9 cellular contexts compared by ENCODE assay signal in the genomic region with DNA sequence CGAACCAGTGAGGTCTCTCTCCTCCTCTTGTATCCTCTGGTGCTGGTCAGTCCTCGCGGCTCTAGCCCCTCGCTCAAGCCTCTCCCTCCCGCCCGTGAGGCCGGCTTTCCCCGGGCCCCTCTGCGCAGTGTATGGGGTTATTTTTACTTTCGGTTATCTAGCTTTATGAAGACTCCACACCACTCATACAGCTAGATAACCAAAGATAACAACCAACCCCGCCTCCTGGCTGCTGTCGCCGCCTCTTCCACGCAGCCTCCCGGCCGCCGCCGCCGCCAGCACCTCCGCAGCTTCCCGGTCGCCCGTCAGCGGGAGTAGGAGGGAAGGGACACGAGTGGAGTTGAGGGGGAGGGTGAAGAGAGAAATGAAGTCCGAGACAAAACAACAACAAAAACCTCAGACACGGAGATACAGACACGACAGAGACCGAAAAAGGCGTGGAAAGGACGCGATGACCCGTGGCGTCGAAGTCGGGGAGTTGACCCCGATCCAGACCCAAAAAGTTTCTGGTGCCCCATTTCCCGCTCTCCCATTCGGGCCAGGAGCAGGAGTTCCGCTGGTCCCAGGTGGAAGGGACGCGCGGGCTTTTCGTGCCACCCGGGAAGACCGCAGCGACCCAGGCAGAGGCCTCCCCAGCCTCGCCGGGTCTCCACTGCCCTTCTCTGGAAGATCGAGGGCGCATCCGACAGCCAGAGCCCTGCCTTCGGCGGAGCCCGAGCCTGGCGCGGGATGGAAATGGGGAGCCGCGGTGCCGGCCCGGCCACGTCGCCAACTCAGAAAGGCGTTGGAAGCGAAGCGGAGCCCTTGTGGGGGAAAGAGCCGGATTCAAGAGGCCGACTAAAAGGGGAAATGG. TPM values are rescaled to one million over a fixed set of nuclear protein-coding genes. Genes with fewer than 3 reads are reported as not detected.
A peak's percentile ranks its signal among the peaks of the same experiment; 100 is the strongest.
DNase-seq lines count a peak whose midpoint lies in the region; ATAC-seq and TF ChIP-seq lines count a peak whose summit lies in the region.
"Had no signal": no experiment of that assay in that cellular context is flagged by ENCODE, and none has a peak within 500 bp of the region (broad histone marks: within the 10 kb centered on the region; RNA-seq: fewer than 3 reads in every experiment).

No MANE protein-coding gene starts in this region.

- no peaks in the 10 kb centered on the region for H3K9me3 ChIP-seq in colonic mucosa
- no peaks in the 10 kb centered on the region for H3K9me3 ChIP-seq in psoas muscle

- DNase-seq in colonic mucosa (no peak), psoas muscle (no peak), HuH-7 (ENCODE audit: low spot score) (no peak), NCI-H2107 (lab: John Stamatoyannopoulos, UW) (no peak)

- 3 to 5% (median 4%) methylated on average over 61 to 68 of the region's 68 CpGs for WGBS in psoas muscle, 3 donors

- intact Hi-C loops in colonic mucosa (cut with DNase I) (no loop called here), psoas muscle (cut with DNase I) (no loop called here)

- ATAC-seq in GM21447 (IDR thresholded peaks at IDR 0.05; ENCODE audit: unreplicated experiment) (peak; percentile 42), psoas muscle (peak in 1 of 4 donors; percentile 40), HG03571 (IDR thresholded peaks at IDR 0.05; ENCODE audit: unreplicated experiment) (no peak)

- H3K36me3 ChIP-seq in colonic mucosa: no peaks in the 10 kb centered on the region
- H3K36me3 ChIP-seq in psoas muscle (ENCODE audit: insufficient read depth in 1 of 2, low read depth in 1 of 2): no peaks in the 10 kb centered on the region

- peak overlapping the region; percentile 68 for H3K27ac Mint-ChIP-seq in T-helper 1 cell treated with Interleukin-12 subunit alpha and Interleukin-12 subunit beta and Interleukin-4 antibody, amounts not matched to agents 30 μg/mL and 1 μg/mL, for 36 hours

- H3K36me3 Mint-ChIP-seq in T-helper 1 cell treated with Interleukin-12 subunit alpha and Interleukin-12 subunit beta and Interleukin-4 antibody, amounts not matched to agents 30 μg/mL and 1 μg/mL, for 36 hours (ENCODE audit: low read depth): no peaks in the 10 kb centered on the region

- peaks cover 18% of the 10 kb centered on the region for H3K4me1 ChIP-seq in colonic mucosa
- peaks cover 28% of the 10 kb centered on the region for H3K4me1 ChIP-seq in psoas muscle

- H3K27me3 ChIP-seq in colonic mucosa (peaks cover 74% of the 10 kb centered on the region), psoas muscle (ENCODE audit: insufficient read depth in 3 of 3, low read length in 2 of 3) (peaks cover 8 to 100% (median 33%) of the 10 kb centered on the region in 3 donors)

- TF ChIP-seq CTCF in colonic mucosa (IDR thresholded peaks at IDR 0.05) (no peak), psoas muscle (IDR thresholded peaks at IDR 0.05) (no peak)

- H3K4me3 ChIP-seq in colonic mucosa (peak overlapping the region; percentile 31), psoas muscle (peak overlapping the region; percentile 58)

- H3K27ac ChIP-seq in colonic mucosa: no peak overlapping the region
- no peak overlapping the region for H3K27ac ChIP-seq in psoas muscle

- peaks cover 95% of the 10 kb centered on the region for H3K27me3 Mint-ChIP-seq in T-helper 1 cell treated with Interleukin-12 subunit alpha and Interleukin-12 subunit beta and Interleukin-4 antibody, amounts not matched to agents 30 μg/mL and 1 μg/mL, for 36 hours (ENCODE audit: low read depth)

- H3K9ac ChIP-seq in colonic mucosa (ENCODE audit: low read depth in 2 of 2, low read length in 2 of 2): peak overlapping the region in 1 of 2 donors; percentile 50

- peak overlapping the region; percentile 89 for H3K4me3 Mint-ChIP-seq in T-helper 1 cell treated with Interleukin-12 subunit alpha and Interleukin-12 subunit beta and Interleukin-4 antibody, amounts not matched to agents 30 μg/mL and 1 μg/mL, for 36 hours

- H3K9me3 Mint-ChIP-seq in T-helper 1 cell treated with Interleukin-12 subunit alpha and Interleukin-12 subunit beta and Interleukin-4 antibody, amounts not matched to agents 30 μg/mL and 1 μg/mL, for 36 hours: no peaks in the 10 kb centered on the region

- peaks cover 11% of the 10 kb centered on the region for H3K4me1 Mint-ChIP-seq in T-helper 1 cell treated with Interleukin-12 subunit alpha and Interleukin-12 subunit beta and Interleukin-4 antibody, amounts not matched to agents 30 μg/mL and 1 μg/mL, for 36 hours (ENCODE audit: low read depth)

RNA-seq across cellular contexts. Expression of gene RHBG, which starts 51.4 kb away (rescaled TPM):
- under 1 TPM in 1 of 2 donors, not detected in 1; 0.12 TPM for total RNA-seq in colonic mucosa
- total RNA-seq in psoas muscle: not detected
- polyA plus RNA-seq in psoas muscle: not detected
- total RNA-seq: lung microvascular endothelial cell, RPMI7951 had no signal
